21 cellular contexts compared by ENCODE assay signal in the genomic region with DNA sequence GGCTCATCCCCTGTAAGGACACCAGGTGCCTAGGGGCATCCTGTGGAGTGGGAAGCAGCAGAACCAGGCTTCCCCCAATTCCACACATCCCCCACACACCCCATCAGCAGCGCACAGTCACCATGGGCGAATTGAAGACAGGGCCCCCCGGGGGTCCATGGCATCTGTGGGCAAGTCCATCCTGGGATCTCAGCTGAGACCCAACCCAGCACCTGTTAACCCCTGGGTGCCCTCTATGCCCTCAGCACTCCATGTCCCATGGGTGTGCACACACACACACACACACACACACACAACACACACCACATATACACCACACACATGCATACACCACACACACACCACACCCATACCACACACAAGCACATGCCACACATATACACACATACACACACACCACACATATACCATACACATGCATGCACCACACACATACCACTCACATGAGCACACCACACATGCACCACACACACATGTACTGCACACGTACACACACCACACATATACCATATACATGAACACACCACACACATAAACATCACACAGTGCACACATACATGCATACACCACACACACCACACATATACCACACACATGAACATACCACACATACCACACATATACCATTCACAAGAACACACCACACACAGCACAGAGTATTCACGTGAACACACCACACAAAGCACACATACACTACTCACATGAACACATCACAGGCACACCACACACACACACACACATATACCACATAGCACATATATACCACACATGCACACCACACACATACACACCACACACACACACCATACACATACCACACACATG.
A peak's percentile ranks its signal among the peaks of the same experiment; 100 is the strongest.
DNase-seq lines count a peak whose midpoint lies in the region; ATAC-seq, FAIRE-seq and TF ChIP-seq lines count a peak whose summit lies in the region.
"Had no signal": no experiment of that assay in that cellular context is flagged by ENCODE, and none has a peak within 500 bp of the region (broad histone marks: within the 10 kb centered on the region; RNA-seq: fewer than 3 reads in every experiment).

No MANE protein-coding gene starts in this region.

- H4K20me1 ChIP-seq in K562 (replicated peaks; ENCODE audit: control insufficient read depth, insufficient read depth, low read length) = 0 out of 2 replicates have a peak, but pooled peaks cover 4% of the 10 kb centered on the region

- 4% methylated on average over 5 of the region's 5 CpGs for WGBS in K562 (ENCODE audit: insufficient coverage, low coverage, missing lambda C conversion rate)
- 89 to 94% methylated on average over 5 of the region's 5 CpGs for WGBS in sigmoid colon, 2 donors

- H3K27me3 ChIP-seq in K562 (ENCODE audit: control insufficient read depth in 2 of 2, insufficient read depth in 2 of 2, low read length in 2 of 2) (peaks cover 2 to 64% of the 10 kb centered on the region in 2 experiments; a peak in 4 of 5 replicates), lower lobe of right lung (ENCODE audit: low read depth) (no peaks in the 10 kb centered on the region), stomach smooth muscle (ENCODE audit: control insufficient read depth in 1 of 2, insufficient read depth in 2 of 2, low read length in 2 of 2) (peaks cover 0 to 2% of the 10 kb centered on the region in 2 donors), sigmoid colon (no peaks in the 10 kb centered on the region)
- H3K27me3 ChIP-seq: tibial nerve had no signal

- TF ChIP-seq CTCF in HEK293 (tag by site-specific recombination; IDR thresholded peaks at IDR 0.05) (no peak), K562 (IDR thresholded peaks at IDR 0.05 in 2 of 3, conservative IDR thresholded peaks at IDR 0.05 in 1 of 3; ENCODE audit: insufficient read depth in 2 of 3, low read depth in 1 of 3, low read length in 3 of 3) (no peak), lower lobe of right lung (IDR thresholded peaks at IDR 0.05) (no peak), sigmoid colon (IDR thresholded peaks at IDR 0.05) (no peak)

- no peaks in the 10 kb centered on the region for H3K79me2 ChIP-seq in K562 (ENCODE audit: control insufficient read depth, insufficient read depth, low read length)

- H3K36me3 ChIP-seq in HEK293 (ENCODE audit: control insufficient read depth in 2 of 2, insufficient read depth in 1 of 2, low read length in 2 of 2) (no peaks in the 10 kb centered on the region), K562 (ENCODE audit: control insufficient read depth, insufficient read depth, low read length) (no peaks in the 10 kb centered on the region), lower lobe of right lung (no peaks in the 10 kb centered on the region), stomach smooth muscle (ENCODE audit: control insufficient read depth in 2 of 2, insufficient read depth in 2 of 2, low read length in 2 of 2) (no peaks in the 10 kb centered on the region), sigmoid colon (no peaks in the 10 kb centered on the region)
- H3K36me3 ChIP-seq: HAP-1, tibial nerve had no signal

- DNase-seq in K562 (ENCODE audit: extremely low read depth in 1 of 4, low spot score in 3 of 4) (no peak), lower lobe of right lung (no peak), NCI-H748 treated with DMSO at 0.1 percent for 48 hours (lab: John Stamatoyannopoulos, UW) (no peak), sigmoid colon (no peak), KBM-7 (no peak)
- DNase-seq: activated B cell treated with CpG ODN at 0.5 μM for 24 hours; activated CD8-positive, alpha-beta T cell treated with anti-CD3 and anti-CD28 coated beads for 36 hours; activated naive CD4-positive, alpha-beta T cell treated with Interleukin-2 at 50 U/mL for 16 hours; activated T-cell treated with anti-CD3 and anti-CD28 coated beads, Interleukin-2, amount 50 U/mL, for 24 hours; DND-41; effector CD8-positive, alpha-beta T cell; left colon; NCI-H1436; NCI-H524; RPMI8226 had no signal

- CTCF ChIA-PET in HEK293 (lab: Yijun Ruan, JAX) = no interaction called here
- CTCF ChIA-PET in K562 (lab: Yijun Ruan, JAX; ENCODE audit: low intra/inter-chr PET ratio) = no interaction called here

- H3K4me1 ChIP-seq in HEK293 (ENCODE audit: control insufficient read depth, insufficient read depth, low read length) (no peaks in the 10 kb centered on the region), K562 (replicated peaks in 1 of 2; ENCODE audit: control insufficient read depth in 2 of 2, insufficient read depth in 2 of 2, low read length in 2 of 2) (no peaks in the 10 kb centered on the region), lower lobe of right lung (no peaks in the 10 kb centered on the region), stomach smooth muscle (ENCODE audit: control insufficient read depth, insufficient read depth, low read length) (peaks cover 13% of the 10 kb centered on the region), sigmoid colon (peaks cover 0 to 17% (median 16%) of the 10 kb centered on the region in 4 donors)
- H3K4me1 ChIP-seq: Caco-2 had no signal

- no peak for TF ChIP-seq EP300 in K562 (IDR thresholded peaks at IDR 0.05; ENCODE audit: low read length)
- TF ChIP-seq EP300 in sigmoid colon (IDR thresholded peaks at IDR 0.05) = no peak

- H2AFZ ChIP-seq in K562 (ENCODE audit: low read depth, low read length) = no peak overlapping the region

- intact Hi-C loops in K562 (cut with micrococcal nuclease) (no loop called here), lower lobe of right lung (cut with DNase I) (no loop called here), sigmoid colon (cut with DNase I) (no loop called here)

- no peaks in the 10 kb centered on the region for H3K9me1 ChIP-seq in K562 (ENCODE audit: control insufficient read depth, insufficient read depth, low read length)

- in situ Hi-C loops in K562 (cut with MboI) = no loop called here
- in situ Hi-C loops in KBM-7 (cut with MboI; ENCODE audit: low pct_unique_long_range_greater_than_20kb, low sequenced_read_pairs) = no loop called here

- ATAC-seq in K562 = no peak
- ATAC-seq in lower lobe of right lung = no peak
- ATAC-seq: SK-N-SH treated with all-trans-retinoic acid at 6 μM for 48 hours had no signal

- H3K4me2 ChIP-seq in K562 (ENCODE audit: insufficient read depth, low read length) = no peak overlapping the region

- TF ChIP-seq RAD21 in K562 (CRISPR knock-in tag; conservative IDR thresholded peaks at IDR 0.05 in 1 of 2, IDR thresholded peaks at IDR 0.05 in 1 of 2) = no peak

- H3K9ac ChIP-seq in K562 (ENCODE audit: insufficient read depth in 1 of 2, low read depth in 2 of 2, low read length in 2 of 2) (no peak overlapping the region), stomach smooth muscle (ENCODE audit: low read length in 2 of 2) (no peak overlapping the region)

- H3K9me3 ChIP-seq in HEK293 (ENCODE audit: control insufficient read depth, insufficient read depth, low read depth, low read length) (no peaks in the 10 kb centered on the region), K562 (replicated peaks; ENCODE audit: control insufficient read depth, insufficient read depth, low read depth, low read length) (no peaks in the 10 kb centered on the region), lower lobe of right lung (no peaks in the 10 kb centered on the region), stomach smooth muscle (ENCODE audit: control insufficient read depth in 2 of 2, low read length in 2 of 2) (no peaks in the 10 kb centered on the region), sigmoid colon (no peaks in the 10 kb centered on the region)
- H3K9me3 ChIP-seq: Caco-2, HAP-1, tibial nerve had no signal

- no peak overlapping the region for H3K27ac ChIP-seq in HEK293 (ENCODE audit: extremely low read depth, low read depth, low read length)
- no peak overlapping the region for H3K27ac ChIP-seq in K562 (ENCODE audit: extremely low read depth, low read depth, low read length)
- no peak overlapping the region for H3K27ac ChIP-seq in lower lobe of right lung
- H3K27ac ChIP-seq in stomach smooth muscle (ENCODE audit: low read length) = no peak overlapping the region
- no peak overlapping the region for H3K27ac ChIP-seq in sigmoid colon
- H3K27ac ChIP-seq: tibial nerve had no signal

- peak; percentile 77 for FAIRE-seq in K562 (lab: Jason Lieb, UNC)

- H3K4me3 ChIP-seq in HEK293 (ENCODE audit: low read depth, low read length) (no peak overlapping the region), K562 (no peak overlapping the region), lower lobe of right lung (peak overlapping the region; percentile 48), stomach smooth muscle (ENCODE audit: low read length in 2 of 2) (peak overlapping the region; percentile 51 to 77), sigmoid colon (peak overlapping the region in 2 of 4 donors; percentile 42 to 45)

- BruUV-seq in K562 (replicated peaks; lab: Mats Ljungman, UMichigan) = no TSS peak

- POLR2A ChIA-PET in HEK293 (lab: Yijun Ruan, JAX) (no interaction called here), K562 (lab: Yijun Ruan, JAX) (no interaction called here)

- TF ChIP-seq POLR2A in K562 (conservative IDR thresholded peaks at IDR 0.05) (no peak), sigmoid colon (IDR thresholded peaks at IDR 0.05) (no peak)

TF ChIP-seq in HEK293, 187 proteins besides CTCF, POLR2A, EP300 and RAD21:
- peak; percentile 97 for TF ChIP-seq ZNF211 (tag by site-specific recombination; IDR thresholded peaks at IDR 0.05; ENCODE audit: low read depth)
- TF ChIP-seq ZNF132 (tag by site-specific recombination; IDR thresholded peaks at IDR 0.05; ENCODE audit: borderline replicate concordance) = no peak
- TF ChIP-seq ZNF621 (tag by site-specific recombination; IDR thresholded peaks at IDR 0.05) = no peak
- no peak for TF ChIP-seq SP7 (tag by site-specific recombination; IDR thresholded peaks at IDR 0.05)
- TF ChIP-seq ZNF521 (tag by site-specific recombination; IDR thresholded peaks at IDR 0.05) = no peak
- TF ChIP-seq ZNF777 (tag by site-specific recombination; IDR thresholded peaks at IDR 0.05; ENCODE audit: borderline replicate concordance) = no peak
- TF ChIP-seq ZNF701 (tag by site-specific recombination; IDR thresholded peaks at IDR 0.05) = no peak

TF ChIP-seq in K562, 482 proteins besides CTCF, POLR2A, EP300 and RAD21 (continues in another document):
- TF ChIP-seq ETV5 (CRISPR knock-in tag; IDR thresholded peaks at IDR 0.05; ENCODE audit: low read depth) = no peak
- no peak for TF ChIP-seq RFX5 (IDR thresholded peaks at IDR 0.05; ENCODE audit: low read depth, low read length)
- TF ChIP-seq ZNF431 (CRISPR knock-in tag; IDR thresholded peaks at IDR 0.05) = no peak
- TF ChIP-seq HDAC2 (IDR thresholded peaks at IDR 0.05) = no peak
- no peak for TF ChIP-seq ZNF717 (CRISPR knock-in tag; IDR thresholded peaks at IDR 0.05)
- TF ChIP-seq, protein P1, sequence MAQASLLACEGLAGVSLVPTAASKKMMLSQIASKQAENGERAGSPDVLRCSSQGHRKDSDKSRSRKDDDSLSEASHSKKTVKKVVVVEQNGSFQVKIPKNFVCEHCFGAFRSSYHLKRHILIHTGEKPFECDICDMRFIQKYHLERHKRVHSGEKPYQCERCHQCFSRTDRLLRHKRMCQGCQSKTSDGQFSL (CRISPR knock-in tag; IDR thresholded peaks at IDR 0.05) = no peak
- TF ChIP-seq, protein P1 (tag; IDR thresholded peaks at IDR 0.05) = no peak

Comparison
In these comparisons a context has a peak if more than half of its experiments do, and no peak if none do; other contexts are left out.
1. H3K4me3 ChIP-seq: peak in lower lobe of right lung (single experiment) and stomach smooth muscle (2 of 2); none in HEK293 (single experiment) and K562 (single experiment).